In the genomic region with DNA sequence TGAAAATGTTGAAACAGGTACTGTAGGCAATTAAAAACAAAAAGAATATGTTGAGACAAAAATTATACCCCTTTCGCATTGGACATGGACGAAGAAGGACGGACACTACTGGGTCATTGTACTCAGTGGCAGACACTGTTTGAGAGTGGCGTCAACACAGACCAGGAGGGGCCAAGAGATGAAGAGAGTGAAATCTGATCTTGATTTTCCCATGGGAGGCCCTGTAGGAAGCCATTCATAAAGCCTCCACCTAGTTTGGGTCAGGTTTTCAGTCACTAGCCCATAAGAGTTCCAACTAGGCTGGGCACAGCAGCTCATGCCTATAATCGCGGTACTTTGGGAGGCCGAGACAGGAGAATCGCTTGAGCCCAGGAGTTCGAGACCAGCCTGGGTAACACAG, we compare ENCODE assay signal across 16 cellular contexts.
"Had no signal": no experiment of that assay in that cellular context is flagged by ENCODE, and none has a peak within 500 bp of the region (broad histone marks: within the 10 kb centered on the region; RNA-seq: fewer than 3 reads in every experiment).

No MANE protein-coding gene starts in this region.

- H3K4me1 ChIP-seq: adrenal gland, pancreas, stomach had no signal

- H3K4me1 Mint-ChIP-seq: activated CD4-positive, alpha-beta T cell treated with anti-CD3 and anti-CD28 coated beads, Interleukin-2, amount 10 ng/mL, durations not matched to agents 24 days and 14 days; activated T-helper 17 cell treated with anti-CD3 and anti-CD28 coated beads, Interleukin-2, amount 50 U/mL, for 72 hours; mesothelial cell of epicardium had no signal

- H3K27ac ChIP-seq: adrenal gland, coronary artery, hepatocyte, pancreas, stomach, thoracic aorta had no signal

- FAIRE-seq: pancreas had no signal

- H3K4me3 ChIP-seq: adrenal gland, coronary artery, hepatocyte, pancreas, stomach, thoracic aorta had no signal

- ATAC-seq: activated T-helper 17 cell treated with anti-CD3 and anti-CD28 coated beads, Interleukin-2, amount 50 U/mL, for 72 hours; pancreas; WTC11 had no signal

- H3K27me3 ChIP-seq: adrenal gland, hepatocyte, pancreas, stomach had no signal

- H3K27me3 Mint-ChIP-seq: activated CD4-positive, alpha-beta T cell treated with anti-CD3 and anti-CD28 coated beads, Interleukin-2, amount 10 ng/mL, durations not matched to agents 24 days and 14 days; activated T-helper 17 cell treated with anti-CD3 and anti-CD28 coated beads, Interleukin-2, amount 50 U/mL, for 72 hours had no signal

- H3K36me3 ChIP-seq: adrenal gland, pancreas, stomach, thoracic aorta had no signal

- H3K27ac Mint-ChIP-seq: activated CD4-positive, alpha-beta T cell treated with anti-CD3 and anti-CD28 coated beads, Interleukin-2, amount 10 ng/mL, durations not matched to agents 24 days and 14 days; activated T-helper 17 cell treated with anti-CD3 and anti-CD28 coated beads, Interleukin-2, amount 50 U/mL, for 72 hours; mesothelial cell of epicardium; WTC11 had no signal

- H2AFZ ChIP-seq: hepatocyte had no signal

- H3K4me2 ChIP-seq: hepatocyte had no signal

- H3K36me3 Mint-ChIP-seq: mesothelial cell of epicardium, WTC11 had no signal

- DNase-seq: activated CD4-positive, alpha-beta T cell treated with anti-CD3 and anti-CD28 coated beads, Interleukin-2, amount 10 ng/mL, durations not matched to agents 24 days and 14 days; activated CD8-positive, alpha-beta memory T cell treated with anti-CD3 and anti-CD28 coated beads for 24 hours; activated naive CD4-positive, alpha-beta T cell treated with anti-CD3 and anti-CD28 coated beads, Interleukin-2, amount 50 U/mL, for 16 hours; adrenal gland; effector CD8-positive, alpha-beta T cell; kidney glomerular epithelial cell; pancreas; stimulated activated CD4-positive, alpha-beta T cell treated with anti-CD3 and anti-CD28 coated beads, Interleukin-4, amount 100 ng/mL, for 1 hour; stimulated activated CD8-positive, alpha-beta memory T cell treated with anti-CD3 and anti-CD28 coated beads, Interleukin-4, amount 100 ng/mL, for 48 hours; stomach had no signal

- H3K9me3 Mint-ChIP-seq: activated CD4-positive, alpha-beta T cell treated with anti-CD3 and anti-CD28 coated beads, Interleukin-2, amount 10 ng/mL, durations not matched to agents 24 days and 14 days; activated T-helper 17 cell treated with anti-CD3 and anti-CD28 coated beads, Interleukin-2, amount 50 U/mL, for 72 hours; mesothelial cell of epicardium; WTC11 had no signal

- H3K9me3 ChIP-seq: adrenal gland, pancreas, stomach, thoracic aorta had no signal

- H3K4me3 Mint-ChIP-seq: activated CD4-positive, alpha-beta T cell treated with anti-CD3 and anti-CD28 coated beads, Interleukin-2, amount 10 ng/mL, durations not matched to agents 24 days and 14 days; activated T-helper 17 cell treated with anti-CD3 and anti-CD28 coated beads, Interleukin-2, amount 50 U/mL, for 72 hours; mesothelial cell of epicardium; WTC11 had no signal
